13 cellular contexts compared by ENCODE assay signal in genomic region chr11:111001986-111002616, GRCh38.
DNase-seq lines count a peak whose midpoint lies in the region; ATAC-seq and TF ChIP-seq lines count a peak whose summit lies in the region.
"Had no signal": no experiment of that assay in that cellular context is flagged by ENCODE, and none has a peak within 500 bp of the region (broad histone marks: within the 10 kb centered on the region; RNA-seq: fewer than 3 reads in every experiment).

No MANE protein-coding gene starts in this region.

- H3K9me3 ChIP-seq in heart right ventricle, result no peaks in the 10 kb centered on the region

- no peak overlapping the region for H3K27ac ChIP-seq in heart right ventricle
- H3K27ac ChIP-seq: HL-60 had no signal

- peak in 7 of 8 donors; percentile 52 to 92 (median 71) for ATAC-seq in heart right ventricle
- ATAC-seq: Panc1 had no signal

- no peak overlapping the region for H3K4me3 Mint-ChIP-seq in chondrocyte (ENCODE audit: unreplicated experiment)

- H3K27me3 Mint-ChIP-seq in chondrocyte (ENCODE audit: low read depth), result no peaks in the 10 kb centered on the region

- H3K36me3 ChIP-seq in heart right ventricle, result no peaks in the 10 kb centered on the region

- peaks cover 7% of the 10 kb centered on the region for H3K4me1 Mint-ChIP-seq in chondrocyte (ENCODE audit: low read depth)

- peaks cover 0 to 9% (median 0%) of the 10 kb centered on the region in 9 donors for H3K4me1 ChIP-seq in heart right ventricle

- H3K27me3 ChIP-seq in heart right ventricle, result peaks cover 0 to 1% (median 0%) of the 10 kb centered on the region in 7 donors

- H3K36me3 Mint-ChIP-seq in chondrocyte (ENCODE audit: low read depth), result no peaks in the 10 kb centered on the region

- H3K9me3 Mint-ChIP-seq in chondrocyte (ENCODE audit: low read depth), result no peaks in the 10 kb centered on the region

- intact Hi-C loops in heart right ventricle (cut with DNase I), result no loop called here

- TF ChIP-seq CTCF in HFF-Myc (IDR thresholded peaks at IDR 0.05; ENCODE audit: low read depth, low read length, missing control alignments) (no peak), heart right ventricle (IDR thresholded peaks at IDR 0.05) (no peak), chondrocyte (IDR thresholded peaks at IDR 0.05) (no peak)

- no peak overlapping the region for H3K4me3 ChIP-seq in HFF-Myc (replicated peaks; ENCODE audit: low read depth, low read length)
- no peak overlapping the region for H3K4me3 ChIP-seq in heart right ventricle

- 61 to 72% methylated on average over 3 of the region's 3 CpGs for WGBS in heart right ventricle, 2 donors

- peak; percentile 77 for DNase-seq in HFF-Myc (ENCODE audit: extremely low read depth, low read depth)
- peak; percentile 66 for DNase-seq in astrocyte of the hippocampus (ENCODE audit: low read depth, low spot score)
- no peak for DNase-seq in heart right ventricle
- DNase-seq in stromal cell of bone marrow (ENCODE audit: low read depth), result peak; percentile 89
- no peak for DNase-seq in chondrocyte (ENCODE audit: low spot score)
- DNase-seq in stimulated activated CD4-positive, alpha-beta T cell treated with anti-CD3 and anti-CD28 coated beads, Interleukin-4, amount 100 ng/mL, for 1 hour, result no peak
- DNase-seq in KG1 (lab: John Stamatoyannopoulos, UW), result no peak
- DNase-seq: activated CD4-positive, CD25-positive, alpha-beta regulatory T cell; activated effector memory CD4-positive, alpha-beta T cell treated with Interleukin-2 at 50 U/mL for 16 hours; GDM1; NCI-H2107 had no signal

- H3K27ac Mint-ChIP-seq in chondrocyte (ENCODE audit: unreplicated experiment), result no peak overlapping the region

Comparison
In these comparisons a context has a peak if more than half of its experiments do, and no peak if none do; other contexts are left out.
1. DNase-seq: peak in HFF-Myc (single experiment), astrocyte of the hippocampus (single experiment) and stromal cell of bone marrow (single experiment); none in heart right ventricle (0 of 2), chondrocyte (single experiment), stimulated activated CD4-positive, alpha-beta T cell treated with anti-CD3 and anti-CD28 coated beads, Interleukin-4, amount 100 ng/mL, for 1 hour (single experiment) and KG1 (single experiment).